1 cellular context compared by ENCODE assay signal in genomic region chr4:75630174-75630931, GRCh38.
TF ChIP-seq lines count a peak whose summit lies in the region.

CDKL2 (minus strand) TSS chr4:75630528; CDS start chr4:75625988, 4,540 bp downstream.

TF ChIP-seq in HEK293, 187 proteins besides CTCF, POLR2A, EP300 and RAD21 (continued from another document and continues in another):
- TF ChIP-seq ZBTB49 (tag by site-specific recombination; IDR thresholded peaks at IDR 0.05; ENCODE audit: low read depth) (no peak), KLF17 (tag by site-specific recombination; IDR thresholded peaks at IDR 0.05) (0 out of 2 replicates have a peak, but pooled peaks have one; percentile 36), ZBTB17 (tag by site-specific recombination; IDR thresholded peaks at IDR 0.05) (peak; percentile 66), ZBTB10 (tag by site-specific recombination; IDR thresholded peaks at IDR 0.05) (0 out of 2 replicates have a peak, but pooled peaks have one; percentile 5), GLIS1 (tag by site-specific recombination; IDR thresholded peaks at IDR 0.05) (peak; percentile 57), BCL11B (tag by site-specific recombination; IDR thresholded peaks at IDR 0.05; ENCODE audit: low read depth) (peak; percentile 34; the same call in 1 of the 2 replicates), ZNF398 (tag by site-specific recombination; IDR thresholded peaks at IDR 0.05) (peak; percentile 57), KLF1 (tag by site-specific recombination; IDR thresholded peaks at IDR 0.05) (peak; percentile 93), KLF9 (tag by site-specific recombination; IDR thresholded peaks at IDR 0.05; ENCODE audit: low read depth) (peak; percentile 86), ZNF335 (tag by site-specific recombination; conservative IDR thresholded peaks at IDR 0.05) (peak; percentile 86), ZNF610 (tag by site-specific recombination; IDR thresholded peaks at IDR 0.05; ENCODE audit: borderline replicate concordance) (0 out of 2 replicates have a peak, but pooled peaks have one; percentile 48), ZNF26 (tag by site-specific recombination; IDR thresholded peaks at IDR 0.05) (no peak), ZNF449 (tag by site-specific recombination; IDR thresholded peaks at IDR 0.05) (peak; percentile 70; the same call in 1 of the 2 replicates), ZNF776 (tag by site-specific recombination; IDR thresholded peaks at IDR 0.05; ENCODE audit: borderline replicate concordance) (no peak), ZNF660 (tag by site-specific recombination; IDR thresholded peaks at IDR 0.05) (peak; percentile 18; the same call in 1 of the 2 replicates), SP2 (tag by site-specific recombination; IDR thresholded peaks at IDR 0.05) (peak; percentile 93), PATZ1 (tag by site-specific recombination; IDR thresholded peaks at IDR 0.05) (peak; percentile 97), ZIC2 (tag by site-specific recombination; IDR thresholded peaks at IDR 0.05) (peak; percentile 47; the same call in 1 of the 2 replicates), ZNF433 (tag by site-specific recombination; IDR thresholded peaks at IDR 0.05; ENCODE audit: low read depth) (no peak), ZNF2 (tag by site-specific recombination; IDR thresholded peaks at IDR 0.05) (peak; percentile 54; the same call in 1 of the 2 replicates), ZNF600 (tag by site-specific recombination; IDR thresholded peaks at IDR 0.05) (peak; percentile 87), ZNF202 (tag by site-specific recombination; IDR thresholded peaks at IDR 0.05; ENCODE audit: borderline replicate concordance) (no peak), ZSCAN5A (tag by site-specific recombination; IDR thresholded peaks at IDR 0.05) (0 out of 2 replicates have a peak, but pooled peaks have one; percentile 10), ZBTB26 (tag by site-specific recombination; optimal IDR thresholded peaks at IDR 0.05) (peak; percentile 44), SP7 (tag by site-specific recombination; IDR thresholded peaks at IDR 0.05) (peak; percentile 57; the same call in 1 of the 2 replicates), MYNN (tag by site-specific recombination; IDR thresholded peaks at IDR 0.05; ENCODE audit: borderline replicate concordance) (peak; percentile 74), EGR2 (tag by site-specific recombination; IDR thresholded peaks at IDR 0.05; ENCODE audit: low read depth) (peak; percentile 88), ZNF18 (tag by site-specific recombination; IDR thresholded peaks at IDR 0.05) (no peak), ZBTB44 (tag by site-specific recombination; IDR thresholded peaks at IDR 0.05) (0 out of 2 replicates have a peak, but pooled peaks have one; percentile 14), ZFHX2 (tag by site-specific recombination; conservative IDR thresholded peaks at IDR 0.05) (peak; percentile 88), ZNF704 (tag by site-specific recombination; IDR thresholded peaks at IDR 0.05) (no peak), ZBTB20 (tag by site-specific recombination; IDR thresholded peaks at IDR 0.05) (peak; percentile 80)
